20 cellular contexts compared by ENCODE assay signal in the genomic region with DNA sequence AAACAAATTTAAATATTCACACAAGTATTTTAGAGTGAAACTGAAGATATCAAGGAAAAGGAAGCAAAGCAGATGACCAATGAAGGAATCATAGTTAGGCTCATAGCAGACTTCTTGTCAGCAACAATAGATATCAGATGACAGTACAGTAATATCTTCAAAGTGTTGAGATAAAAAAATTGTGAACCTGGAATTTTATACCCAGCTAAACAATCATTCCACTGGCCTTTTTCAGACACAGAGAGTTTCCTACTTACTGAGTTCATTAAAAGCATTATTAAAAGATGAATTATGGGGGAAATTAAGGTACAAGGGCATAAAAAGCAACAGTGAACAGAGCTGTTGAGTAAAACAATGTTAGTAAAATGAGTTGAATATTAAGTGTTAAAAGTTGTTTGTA.
DNase-seq lines count a peak whose midpoint lies in the region; ATAC-seq, FAIRE-seq and TF ChIP-seq lines count a peak whose summit lies in the region.
"Had no signal": no experiment of that assay in that cellular context is flagged by ENCODE, and none has a peak within 500 bp of the region (broad histone marks: within the 10 kb centered on the region; RNA-seq: fewer than 3 reads in every experiment).

No MANE protein-coding gene starts in this region.

- H3K27me3 Mint-ChIP-seq in astrocyte (ENCODE audit: low read depth, unreplicated experiment) (no peaks in the 10 kb centered on the region), immature natural killer cell (ENCODE audit: low read depth in 3 of 3) (no peaks in the 10 kb centered on the region)

- peaks cover 32% of the 10 kb centered on the region for H3K4me1 Mint-ChIP-seq in astrocyte (ENCODE audit: low read depth, unreplicated experiment)
- peaks cover 49 to 71% of the 10 kb centered on the region in 2 donors for H3K4me1 Mint-ChIP-seq in immature natural killer cell

- H3K27ac Mint-ChIP-seq in astrocyte (ENCODE audit: unreplicated experiment) (peak overlapping the region; percentile 44), immature natural killer cell (no peak overlapping the region)
- H3K27ac Mint-ChIP-seq: CD4-positive, CD25-positive, alpha-beta regulatory T cell; CD8-positive, alpha-beta T cell had no signal

- H3K79me2 ChIP-seq in astrocyte (ENCODE audit: insufficient read depth, low read length), result no peaks in the 10 kb centered on the region

- FAIRE-seq in GM12892 (lab: Jason Lieb, UNC) (peak; percentile 21), astrocyte (lab: Jason Lieb, UNC) (no peak)
- FAIRE-seq: D721Med, GM12878, GM18507, H54 had no signal

- H3K9me3 ChIP-seq in BLaER1 (peaks cover 37% of the 10 kb centered on the region), astrocyte (ENCODE audit: insufficient read depth, low read depth, low read length) (no peaks in the 10 kb centered on the region), lower lobe of right lung (peaks cover 8% of the 10 kb centered on the region)
- H3K9me3 ChIP-seq: HAP-1 had no signal

- TF ChIP-seq CTCF in astrocyte (IDR thresholded peaks at IDR 0.05; ENCODE audit: insufficient read depth, low read depth, low read length) (no peak), lower lobe of right lung (IDR thresholded peaks at IDR 0.05) (no peak)

- H3K9ac ChIP-seq in BLaER1 (no peak overlapping the region), astrocyte (ENCODE audit: low read length) (no peak overlapping the region)

- H3K36me3 Mint-ChIP-seq in astrocyte (ENCODE audit: low read depth, unreplicated experiment) (peaks cover 7% of the 10 kb centered on the region), immature natural killer cell (peaks cover 0 to 7% (median 5%) of the 10 kb centered on the region in 3 donors)
- H3K36me3 Mint-ChIP-seq: CD4-positive, CD25-positive, alpha-beta regulatory T cell had no signal

- TF ChIP-seq POLR2A in GM12892 (IDR thresholded peaks at IDR 0.05; ENCODE audit: low read depth, low read length), result no peak

- H4K20me1 ChIP-seq in BLaER1, result no peaks in the 10 kb centered on the region
- no peaks in the 10 kb centered on the region for H4K20me1 ChIP-seq in astrocyte (ENCODE audit: insufficient read depth, low read length)

- H3K36me3 ChIP-seq in BLaER1, result 0 out of 2 replicates have a peak, but pooled peaks cover 9% of the 10 kb centered on the region
- H3K36me3 ChIP-seq in astrocyte (ENCODE audit: insufficient read depth, low read length), result no peaks in the 10 kb centered on the region
- no peaks in the 10 kb centered on the region for H3K36me3 ChIP-seq in lower lobe of right lung
- H3K36me3 ChIP-seq: HAP-1 had no signal

- 0 out of 2 replicates have a peak overlapping the region, but pooled peaks have one; percentile 15 for H3K4me3 ChIP-seq in BLaER1
- no peak overlapping the region for H3K4me3 ChIP-seq in astrocyte (ENCODE audit: insufficient read depth, low read depth, low read length)
- no peak overlapping the region for H3K4me3 ChIP-seq in lower lobe of right lung
- H3K4me3 ChIP-seq: GM12878, HAP-1 had no signal

- intact Hi-C loops in lower lobe of right lung (cut with DNase I), result no loop called here

- H3K4me2 ChIP-seq in BLaER1, result no peak overlapping the region
- H3K4me2 ChIP-seq in astrocyte (ENCODE audit: low read length), result no peak overlapping the region

- H3K4me3 Mint-ChIP-seq in astrocyte (ENCODE audit: unreplicated experiment) (no peak overlapping the region), immature natural killer cell (peak overlapping the region in 3 of 5 donors; percentile 22 to 36 (median 23))
- H3K4me3 Mint-ChIP-seq: CD4-positive, CD25-positive, alpha-beta regulatory T cell; CD8-positive, alpha-beta T cell had no signal

- no peak overlapping the region for H2AFZ ChIP-seq in astrocyte (ENCODE audit: low read depth, low read length)

- H3K9me3 Mint-ChIP-seq in astrocyte (ENCODE audit: unreplicated experiment), result peaks cover 10% of the 10 kb centered on the region
- peaks cover 0 to 2% (median 0%) of the 10 kb centered on the region in 6 donors for H3K9me3 Mint-ChIP-seq in immature natural killer cell

- H3K4me1 ChIP-seq in BLaER1, result peaks cover 11% of the 10 kb centered on the region
- peaks cover 16% of the 10 kb centered on the region for H3K4me1 ChIP-seq in astrocyte (ENCODE audit: insufficient read depth, low read length)
- H3K4me1 ChIP-seq in lower lobe of right lung, result peaks cover 16% of the 10 kb centered on the region

- DNase-seq in GM12892 (ENCODE audit: insufficient read length), result no peak
- no peak for DNase-seq in astrocyte (ENCODE audit: low read depth)
- no peak for DNase-seq in immature natural killer cell
- no peak for DNase-seq in COR-L47 (lab: John Stamatoyannopoulos, UW)
- DNase-seq in lower lobe of right lung, result no peak
- DNase-seq in NCI-H69 (lab: John Stamatoyannopoulos, UW), result no peak
- DNase-seq: CD4-positive, CD25-positive, alpha-beta regulatory T cell; CD8-positive, alpha-beta T cell; DMS 273 treated with DMSO at 0.1 percent for 48 hours; DMS79; EL; GDM1; GOT3 had no signal

- no peak for ATAC-seq in lower lobe of right lung
- ATAC-seq: CD8-positive, alpha-beta T cell; GM12878 had no signal

- H3K27me3 ChIP-seq in BLaER1, result no peaks in the 10 kb centered on the region
- H3K27me3 ChIP-seq in astrocyte (ENCODE audit: insufficient read depth, low read length), result no peaks in the 10 kb centered on the region
- no peaks in the 10 kb centered on the region for H3K27me3 ChIP-seq in lower lobe of right lung (ENCODE audit: low read depth)

- H3K27ac ChIP-seq in BLaER1, result no peak overlapping the region
- H3K27ac ChIP-seq in astrocyte (ENCODE audit: low read depth, low read length), result no peak overlapping the region
- no peak overlapping the region for H3K27ac ChIP-seq in lower lobe of right lung
- H3K27ac ChIP-seq: C4-2B had no signal
